Comparison of ENCODE assay signal across 1 cellular context in genomic region chr20:63739129-63740069, GRCh38.
TF ChIP-seq lines count a peak whose summit lies in the region.

A gene with protein sequence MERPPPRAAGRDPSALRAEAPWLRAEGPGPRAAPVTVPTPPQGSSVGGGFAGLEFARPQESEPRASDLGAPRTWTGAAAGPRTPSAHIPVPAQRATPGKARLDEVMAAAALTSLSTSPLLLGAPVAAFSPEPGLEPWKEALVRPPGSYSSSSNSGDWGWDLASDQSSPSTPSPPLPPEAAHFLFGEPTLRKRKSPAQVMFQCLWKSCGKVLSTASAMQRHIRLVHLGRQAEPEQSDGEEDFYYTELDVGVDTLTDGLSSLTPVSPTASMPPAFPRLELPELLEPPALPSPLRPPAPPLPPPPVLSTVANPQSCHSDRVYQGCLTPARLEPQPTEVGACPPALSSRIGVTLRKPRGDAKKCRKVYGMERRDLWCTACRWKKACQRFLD (plus strand): TSS chr20:63739776. CDS start chr20:63739913, 137 bp downstream.

TF ChIP-seq in HepG2, 621 proteins besides CTCF, POLR2A, EP300 and RAD21 (continued from another document and continues in another):
- TF ChIP-seq ZBTB33 (CRISPR knock-in tag; IDR thresholded peaks at IDR 0.05) (peak; percentile 55; the same call in 1 of the 2 replicates), SUZ12 (IDR thresholded peaks at IDR 0.05; ENCODE audit: low read depth, low read length) (no peak), RORA (CRISPR knock-in tag; IDR thresholded peaks at IDR 0.05) (no peak), ZFY (CRISPR knock-in tag; IDR thresholded peaks at IDR 0.05) (peak; percentile 84), E2F1 (CRISPR knock-in tag; IDR thresholded peaks at IDR 0.05) (peak; percentile 85), MZF1 (CRISPR knock-in tag; IDR thresholded peaks at IDR 0.05; ENCODE audit: borderline replicate concordance) (no peak), RAD51 (IDR thresholded peaks at IDR 0.05; ENCODE audit: borderline replicate concordance) (no peak), JDP2 (CRISPR knock-in tag; IDR thresholded peaks at IDR 0.05; ENCODE audit: borderline replicate concordance) (peak; percentile 80; the same call in 1 of the 2 replicates), SRSF9 (IDR thresholded peaks at IDR 0.05; ENCODE audit: borderline replicate concordance, insufficient read depth, low read depth, low read length, poor library complexity, severe bottlenecking) (no peak), ZNF468 (CRISPR knock-in tag; IDR thresholded peaks at IDR 0.05) (peak; percentile 76; the same call in 1 of the 2 replicates), ZFP36 (IDR thresholded peaks at IDR 0.05; ENCODE audit: borderline replicate concordance, low read depth, low read length, partially characterized antibody) (no peak), NFYB (CRISPR knock-in tag; IDR thresholded peaks at IDR 0.05) (peak; percentile 42), ZBTB3 (CRISPR knock-in tag; IDR thresholded peaks at IDR 0.05; ENCODE audit: borderline replicate concordance, low read depth) (peak; percentile 26; the same call in 1 of the 2 replicates), ZNF143 (CRISPR knock-in tag; IDR thresholded peaks at IDR 0.05) (peak; percentile 50; the same call in 1 of the 2 replicates), PITX1 (CRISPR knock-in tag; IDR thresholded peaks at IDR 0.05) (peak; percentile 83), GABPA (IDR thresholded peaks at IDR 0.05; ENCODE audit: low read depth, low read length) (no peak), GABPA (CRISPR knock-in tag; IDR thresholded peaks at IDR 0.05; ENCODE audit: low read depth) (no peak), ZFP1 (CRISPR knock-in tag; IDR thresholded peaks at IDR 0.05) (peak; percentile 69; the same call in 1 of the 2 replicates), ZKSCAN5 (CRISPR knock-in tag; IDR thresholded peaks at IDR 0.05) (no peak), ZNF224 (CRISPR knock-in tag; IDR thresholded peaks at IDR 0.05) (no peak), U2AF1 (optimal IDR thresholded peaks at IDR 0.05; ENCODE audit: low read depth, low read length) (peak; percentile 15), SMARCE1 (IDR thresholded peaks at IDR 0.05; ENCODE audit: borderline replicate concordance) (no peak), TCF7L2 (IDR thresholded peaks at IDR 0.05; ENCODE audit: low read depth, low read length) (no peak), ZNF234 (CRISPR knock-in tag; conservative IDR thresholded peaks at IDR 0.05) (0 out of 2 replicates have a peak, but pooled peaks have one; percentile 94), NCOR1 (IDR thresholded peaks at IDR 0.05; ENCODE audit: borderline replicate concordance, low read length) (peak; percentile 87; the same call in 1 of the 2 replicates), SOX13 (IDR thresholded peaks at IDR 0.05) (peak; percentile 68; the same call in 1 of the 2 replicates), SOX13 (CRISPR knock-in tag; conservative IDR thresholded peaks at IDR 0.05 in 1 of 2, IDR thresholded peaks at IDR 0.05 in 1 of 2) (peak in 1 of 2 experiments; percentile 77; a peak in 2 of 4 replicates), SIX4 (CRISPR knock-in tag; IDR thresholded peaks at IDR 0.05) (peak; percentile 61; the same call in 1 of the 2 replicates), ZNF670 (CRISPR knock-in tag; IDR thresholded peaks at IDR 0.05; ENCODE audit: borderline replicate concordance) (peak; percentile 85), ZBTB42 (CRISPR knock-in tag; IDR thresholded peaks at IDR 0.05) (peak; percentile 52; the same call in 1 of the 2 replicates), CHD2 (IDR thresholded peaks at IDR 0.05; ENCODE audit: low read depth, low read length) (no peak), ZNF569 (CRISPR knock-in tag; IDR thresholded peaks at IDR 0.05; ENCODE audit: borderline replicate concordance) (peak; percentile 91; the same call in 1 of the 2 replicates)
- TF ChIP-seq, protein P1, sequence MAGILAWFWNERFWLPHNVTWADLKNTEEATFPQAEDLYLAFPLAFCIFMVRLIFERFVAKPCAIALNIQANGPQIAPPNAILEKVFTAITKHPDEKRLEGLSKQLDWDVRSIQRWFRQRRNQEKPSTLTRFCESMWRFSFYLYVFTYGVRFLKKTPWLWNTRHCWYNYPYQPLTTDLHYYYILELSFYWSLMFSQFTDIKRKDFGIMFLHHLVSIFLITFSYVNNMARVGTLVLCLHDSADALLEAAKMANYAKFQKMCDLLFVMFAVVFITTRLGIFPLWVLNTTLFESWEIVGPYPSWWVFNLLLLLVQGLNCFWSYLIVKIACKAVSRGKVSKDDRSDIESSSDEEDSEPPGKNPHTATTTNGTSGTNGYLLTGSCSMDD (CRISPR knock-in tag; IDR thresholded peaks at IDR 0.05), result peak; percentile 48; the same call in 1 of the 2 replicates
- TF ChIP-seq, protein P2, sequence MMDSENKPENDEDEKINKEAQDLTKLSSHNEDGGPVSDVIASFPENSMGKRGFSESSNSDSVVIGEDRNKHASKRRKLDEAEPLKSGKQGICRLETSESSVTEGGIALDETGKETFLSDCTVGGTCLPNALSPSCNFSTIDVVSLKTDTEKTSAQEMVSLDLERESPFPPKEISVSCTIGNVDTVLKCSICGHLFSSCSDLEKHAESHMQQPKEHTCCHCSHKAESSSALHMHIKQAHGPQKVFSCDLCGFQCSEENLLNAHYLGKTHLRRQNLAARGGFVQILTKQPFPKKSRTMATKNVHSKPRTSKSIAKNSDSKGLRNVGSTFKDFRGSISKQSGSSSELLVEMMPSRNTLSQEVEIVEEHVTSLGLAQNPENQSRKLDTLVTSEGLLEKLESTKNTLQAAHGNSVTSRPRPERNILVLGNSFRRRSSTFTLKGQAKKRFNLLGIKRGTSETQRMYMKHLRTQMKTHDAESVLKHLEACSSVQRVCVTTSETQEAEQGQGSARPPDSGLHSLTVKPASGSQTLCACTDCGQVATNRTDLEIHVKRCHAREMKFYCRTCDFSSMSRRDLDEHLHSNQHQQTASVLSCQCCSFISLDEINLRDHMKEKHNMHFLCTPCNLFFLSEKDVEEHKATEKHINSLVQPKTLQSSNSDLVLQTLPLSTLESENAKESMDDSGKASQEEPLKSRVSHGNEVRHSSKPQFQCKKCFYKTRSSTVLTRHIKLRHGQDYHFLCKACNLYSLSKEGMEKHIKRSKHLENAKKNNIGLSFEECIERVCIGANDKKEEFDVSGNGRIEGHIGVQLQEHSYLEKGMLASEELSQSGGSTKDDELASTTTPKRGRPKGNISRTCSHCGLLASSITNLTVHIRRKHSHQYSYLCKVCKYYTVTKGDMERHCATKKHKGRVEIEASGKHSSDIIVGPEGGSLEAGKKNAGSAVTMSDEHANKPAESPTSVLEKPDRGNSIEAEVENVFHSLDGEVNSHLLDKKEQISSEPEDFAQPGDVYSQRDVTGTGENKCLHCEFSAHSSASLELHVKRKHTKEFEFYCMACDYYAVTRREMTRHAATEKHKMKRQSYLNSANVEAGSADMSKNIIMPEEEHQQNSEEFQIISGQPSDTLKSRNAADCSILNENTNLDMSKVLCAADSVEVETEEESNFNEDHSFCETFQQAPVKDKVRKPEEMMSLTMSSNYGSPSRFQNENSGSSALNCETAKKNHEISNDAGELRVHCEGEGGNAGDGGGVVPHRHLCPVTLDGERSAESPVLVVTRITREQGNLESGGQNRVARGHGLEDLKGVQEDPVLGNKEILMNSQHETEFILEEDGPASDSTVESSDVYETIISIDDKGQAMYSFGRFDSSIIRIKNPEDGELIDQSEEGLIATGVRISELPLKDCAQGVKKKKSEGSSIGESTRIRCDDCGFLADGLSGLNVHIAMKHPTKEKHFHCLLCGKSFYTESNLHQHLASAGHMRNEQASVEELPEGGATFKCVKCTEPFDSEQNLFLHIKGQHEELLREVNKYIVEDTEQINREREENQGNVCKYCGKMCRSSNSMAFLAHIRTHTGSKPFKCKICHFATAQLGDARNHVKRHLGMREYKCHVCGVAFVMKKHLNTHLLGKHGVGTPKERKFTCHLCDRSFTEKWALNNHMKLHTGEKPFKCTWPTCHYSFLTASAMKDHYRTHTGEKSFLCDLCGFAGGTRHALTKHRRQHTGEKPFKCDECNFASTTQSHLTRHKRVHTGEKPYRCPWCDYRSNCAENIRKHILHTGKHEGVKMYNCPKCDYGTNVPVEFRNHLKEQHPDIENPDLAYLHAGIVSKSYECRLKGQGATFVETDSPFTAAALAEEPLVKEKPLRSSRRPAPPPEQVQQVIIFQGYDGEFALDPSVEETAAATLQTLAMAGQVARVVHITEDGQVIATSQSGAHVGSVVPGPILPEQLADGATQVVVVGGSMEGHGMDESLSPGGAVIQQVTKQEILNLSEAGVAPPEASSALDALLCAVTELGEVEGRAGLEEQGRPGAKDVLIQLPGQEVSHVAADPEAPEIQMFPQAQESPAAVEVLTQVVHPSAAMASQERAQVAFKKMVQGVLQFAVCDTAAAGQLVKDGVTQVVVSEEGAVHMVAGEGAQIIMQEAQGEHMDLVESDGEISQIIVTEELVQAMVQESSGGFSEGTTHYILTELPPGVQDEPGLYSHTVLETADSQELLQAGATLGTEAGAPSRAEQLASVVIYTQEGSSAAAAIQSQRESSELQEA (CRISPR knock-in tag; IDR thresholded peaks at IDR 0.05; ENCODE audit: not compliant biosample characterization), result peak; percentile 88
- TF ChIP-seq, protein P3, sequence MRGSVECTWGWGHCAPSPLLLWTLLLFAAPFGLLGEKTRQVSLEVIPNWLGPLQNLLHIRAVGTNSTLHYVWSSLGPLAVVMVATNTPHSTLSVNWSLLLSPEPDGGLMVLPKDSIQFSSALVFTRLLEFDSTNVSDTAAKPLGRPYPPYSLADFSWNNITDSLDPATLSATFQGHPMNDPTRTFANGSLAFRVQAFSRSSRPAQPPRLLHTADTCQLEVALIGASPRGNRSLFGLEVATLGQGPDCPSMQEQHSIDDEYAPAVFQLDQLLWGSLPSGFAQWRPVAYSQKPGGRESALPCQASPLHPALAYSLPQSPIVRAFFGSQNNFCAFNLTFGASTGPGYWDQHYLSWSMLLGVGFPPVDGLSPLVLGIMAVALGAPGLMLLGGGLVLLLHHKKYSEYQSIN (CRISPR knock-in tag; IDR thresholded peaks at IDR 0.05; ENCODE audit: borderline replicate concordance), result no peak
- TF ChIP-seq, protein P4, sequence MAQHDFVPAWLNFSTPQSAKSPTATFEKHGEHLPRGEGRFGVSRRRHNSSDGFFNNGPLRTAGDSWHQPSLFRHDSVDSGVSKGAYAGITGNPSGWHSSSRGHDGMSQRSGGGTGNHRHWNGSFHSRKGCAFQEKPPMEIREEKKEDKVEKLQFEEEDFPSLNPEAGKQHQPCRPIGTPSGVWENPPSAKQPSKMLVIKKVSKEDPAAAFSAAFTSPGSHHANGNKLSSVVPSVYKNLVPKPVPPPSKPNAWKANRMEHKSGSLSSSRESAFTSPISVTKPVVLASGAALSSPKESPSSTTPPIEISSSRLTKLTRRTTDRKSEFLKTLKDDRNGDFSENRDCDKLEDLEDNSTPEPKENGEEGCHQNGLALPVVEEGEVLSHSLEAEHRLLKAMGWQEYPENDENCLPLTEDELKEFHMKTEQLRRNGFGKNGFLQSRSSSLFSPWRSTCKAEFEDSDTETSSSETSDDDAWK (CRISPR knock-in tag; IDR thresholded peaks at IDR 0.05), result no peak
- TF ChIP-seq, protein P5, sequence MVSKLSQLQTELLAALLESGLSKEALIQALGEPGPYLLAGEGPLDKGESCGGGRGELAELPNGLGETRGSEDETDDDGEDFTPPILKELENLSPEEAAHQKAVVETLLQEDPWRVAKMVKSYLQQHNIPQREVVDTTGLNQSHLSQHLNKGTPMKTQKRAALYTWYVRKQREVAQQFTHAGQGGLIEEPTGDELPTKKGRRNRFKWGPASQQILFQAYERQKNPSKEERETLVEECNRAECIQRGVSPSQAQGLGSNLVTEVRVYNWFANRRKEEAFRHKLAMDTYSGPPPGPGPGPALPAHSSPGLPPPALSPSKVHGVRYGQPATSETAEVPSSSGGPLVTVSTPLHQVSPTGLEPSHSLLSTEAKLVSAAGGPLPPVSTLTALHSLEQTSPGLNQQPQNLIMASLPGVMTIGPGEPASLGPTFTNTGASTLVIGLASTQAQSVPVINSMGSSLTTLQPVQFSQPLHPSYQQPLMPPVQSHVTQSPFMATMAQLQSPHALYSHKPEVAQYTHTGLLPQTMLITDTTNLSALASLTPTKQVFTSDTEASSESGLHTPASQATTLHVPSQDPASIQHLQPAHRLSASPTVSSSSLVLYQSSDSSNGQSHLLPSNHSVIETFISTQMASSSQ (IDR thresholded peaks at IDR 0.05; ENCODE audit: low read depth), result peak; percentile 90
- TF ChIP-seq, protein P5 (CRISPR knock-in tag; IDR thresholded peaks at IDR 0.05; ENCODE audit: borderline replicate concordance), result peak; percentile 100
